17 cellular contexts compared by ENCODE assay signal in genomic region chr13:73602295-73602694, GRCh38.
DNase-seq lines count a peak whose midpoint lies in the region; ATAC-seq, FAIRE-seq and TF ChIP-seq lines count a peak whose summit lies in the region.
"Had no signal": no experiment of that assay in that cellular context is flagged by ENCODE, and none has a peak within 500 bp of the region (broad histone marks: within the 10 kb centered on the region; RNA-seq: fewer than 3 reads in every experiment).

No MANE protein-coding gene starts in this region.

- H3K27me3 ChIP-seq in astrocyte (ENCODE audit: insufficient read depth, low read length) (no peaks in the 10 kb centered on the region), keratinocyte (ENCODE audit: control insufficient read depth, extremely low read depth, insufficient read depth, low read length) (no peaks in the 10 kb centered on the region)
- no peaks in the 10 kb centered on the region for H3K27me3 ChIP-seq in effector memory CD4-positive, alpha-beta T cell (replicated peaks; ENCODE audit: control insufficient read depth, insufficient read depth, low read length, poor library complexity, severe bottlenecking)

- H3K4me3 ChIP-seq in astrocyte (ENCODE audit: insufficient read depth, low read depth, low read length) = no peak overlapping the region
- no peak overlapping the region for H3K4me3 ChIP-seq in keratinocyte (ENCODE audit: control insufficient read depth in 2 of 3, extremely low read depth in 1 of 3, insufficient read depth in 2 of 3, low read depth in 1 of 3, low read length in 3 of 3)
- no peak overlapping the region for H3K4me3 ChIP-seq in effector memory CD4-positive, alpha-beta T cell (ENCODE audit: insufficient read depth, low read depth, low read length, poor library complexity, severe bottlenecking)

- no peaks in the 10 kb centered on the region for H3K4me1 Mint-ChIP-seq in astrocyte (ENCODE audit: low read depth, unreplicated experiment)
- H3K4me1 Mint-ChIP-seq: activated CD4-positive, alpha-beta T cell treated with anti-CD3 and anti-CD28 coated beads for 36 hours had no signal

- FAIRE-seq in astrocyte (lab: Jason Lieb, UNC) (no peak), keratinocyte (lab: Jason Lieb, UNC) (peak; percentile 46)

- peaks cover 2% of the 10 kb centered on the region for H3K9me3 Mint-ChIP-seq in astrocyte (ENCODE audit: unreplicated experiment)

- no peaks in the 10 kb centered on the region for H3K79me2 ChIP-seq in astrocyte (ENCODE audit: insufficient read depth, low read length)
- H3K79me2 ChIP-seq in keratinocyte (ENCODE audit: control insufficient read depth, insufficient read depth, low read length) = no peaks in the 10 kb centered on the region

- H3K4me2 ChIP-seq in astrocyte (ENCODE audit: low read length) (no peak overlapping the region), keratinocyte (ENCODE audit: control insufficient read depth, extremely low read depth, insufficient read depth, low read depth, low read length) (peak overlapping the region; percentile 15)

- H3K9me3 ChIP-seq in astrocyte (ENCODE audit: insufficient read depth, low read depth, low read length) (no peaks in the 10 kb centered on the region), keratinocyte (ENCODE audit: control insufficient read depth, low read depth, low read length) (peaks cover 2% of the 10 kb centered on the region)
- H3K9me3 ChIP-seq in effector memory CD4-positive, alpha-beta T cell (ENCODE audit: control insufficient read depth, low read length) = no peaks in the 10 kb centered on the region

- H3K27ac Mint-ChIP-seq in astrocyte (ENCODE audit: unreplicated experiment) = no peak overlapping the region
- H3K27ac Mint-ChIP-seq: activated CD4-positive, alpha-beta T cell treated with anti-CD3 and anti-CD28 coated beads for 36 hours had no signal

- no peaks in the 10 kb centered on the region for H3K4me1 ChIP-seq in astrocyte (ENCODE audit: insufficient read depth, low read length)
- H3K4me1 ChIP-seq in keratinocyte (ENCODE audit: control insufficient read depth, extremely low read depth, insufficient read depth, low read length) = peaks cover 25% of the 10 kb centered on the region
- H3K4me1 ChIP-seq in effector memory CD4-positive, alpha-beta T cell (ENCODE audit: control insufficient read depth, insufficient read depth, low read length, poor library complexity, severe bottlenecking) = no peaks in the 10 kb centered on the region

- no peaks in the 10 kb centered on the region for H3K27me3 Mint-ChIP-seq in astrocyte (ENCODE audit: low read depth, unreplicated experiment)
- H3K27me3 Mint-ChIP-seq: activated CD4-positive, alpha-beta T cell treated with anti-CD3 and anti-CD28 coated beads for 36 hours had no signal

- no peak overlapping the region for H3K4me3 Mint-ChIP-seq in astrocyte (ENCODE audit: unreplicated experiment)
- H3K4me3 Mint-ChIP-seq: activated CD4-positive, alpha-beta T cell treated with anti-CD3 and anti-CD28 coated beads for 36 hours had no signal

- H3K9me1 ChIP-seq in keratinocyte (ENCODE audit: control insufficient read depth, extremely low read depth, insufficient read depth, low read length) = no peaks in the 10 kb centered on the region

- H4K20me1 ChIP-seq in astrocyte (ENCODE audit: insufficient read depth, low read length) (no peaks in the 10 kb centered on the region), keratinocyte (ENCODE audit: control insufficient read depth, extremely low read depth, insufficient read depth, low read length) (no peaks in the 10 kb centered on the region)

- no peak overlapping the region for H3K27ac ChIP-seq in astrocyte (ENCODE audit: low read depth, low read length)
- peak overlapping the region; percentile 13 for H3K27ac ChIP-seq in keratinocyte (ENCODE audit: control insufficient read depth, insufficient read depth, low read length)
- H3K27ac ChIP-seq in effector memory CD4-positive, alpha-beta T cell (ENCODE audit: insufficient read depth, low read length, poor library complexity, severe bottlenecking) = no peak overlapping the region
- H3K27ac ChIP-seq: C4-2B, HL-60 had no signal

- H3K36me3 ChIP-seq in astrocyte (ENCODE audit: insufficient read depth, low read length) = no peaks in the 10 kb centered on the region
- no peaks in the 10 kb centered on the region for H3K36me3 ChIP-seq in keratinocyte (ENCODE audit: control insufficient read depth in 2 of 2, extremely low read depth in 1 of 2, insufficient read depth in 2 of 2, low read length in 2 of 2)
- no peaks in the 10 kb centered on the region for H3K36me3 ChIP-seq in effector memory CD4-positive, alpha-beta T cell (ENCODE audit: control insufficient read depth, insufficient read depth, low read length)

- H2AFZ ChIP-seq in astrocyte (ENCODE audit: low read depth, low read length) (no peak overlapping the region), keratinocyte (ENCODE audit: control insufficient read depth, low read length) (peak overlapping the region; percentile 32)

- TF ChIP-seq CTCF in astrocyte (IDR thresholded peaks at IDR 0.05; ENCODE audit: insufficient read depth, low read depth, low read length) (no peak), keratinocyte (optimal IDR thresholded peaks at IDR 0.05 in 1 of 3, IDR thresholded peaks at IDR 0.05 in 1 of 3, conservative IDR thresholded peaks at IDR 0.05 in 1 of 3; ENCODE audit: extremely low read depth in 1 of 3, insufficient read depth in 2 of 3, low read length in 3 of 3) (no peak)

- ATAC-seq in GM21529 (IDR thresholded peaks at IDR 0.05; ENCODE audit: unreplicated experiment) (no peak), GM21717 (IDR thresholded peaks at IDR 0.05; ENCODE audit: unreplicated experiment) (no peak), GM21526 (IDR thresholded peaks at IDR 0.05; ENCODE audit: low FRiP score, unreplicated experiment) (no peak)
- ATAC-seq: activated CD4-positive, alpha-beta T cell treated with anti-CD3 and anti-CD28 coated beads for 36 hours had no signal

- dilution Hi-C loops in keratinocyte (cut with MboI; ENCODE audit: extremely low pct_ligation_motif_present, low sequenced_read_pairs) = no loop called here

- peak; percentile 67 for DNase-seq in H4 (ENCODE audit: low spot score)
- DNase-seq in NCI-H82 (lab: John Stamatoyannopoulos, UW) = peak; percentile 89
- peak; percentile 34 for DNase-seq in astrocyte (ENCODE audit: low read depth)
- DNase-seq in keratinocyte (ENCODE audit: low read depth, low spot score) = peak; percentile 41
- DNase-seq in effector memory CD4-positive, alpha-beta T cell = no peak
- DNase-seq: activated CD4-positive, alpha-beta T cell treated with anti-CD3 and anti-CD28 coated beads for 36 hours; activated T-cell treated with anti-CD3 and anti-CD28 coated beads, Interleukin-2, amount 50 U/mL, for 1 hour; GDM1; H7; mesenchymal stem cell; stimulated activated naive CD4-positive, alpha-beta T cell treated with Interleukin-2 at 50 U/mL for 16 hours; SW 1271 had no signal

- H3K36me3 Mint-ChIP-seq in astrocyte (ENCODE audit: low read depth, unreplicated experiment) = no peaks in the 10 kb centered on the region

- H3K9ac ChIP-seq in astrocyte (ENCODE audit: low read length) (no peak overlapping the region), keratinocyte (ENCODE audit: control insufficient read depth, extremely low read depth, insufficient read depth, low read length) (no peak overlapping the region)

Comparison
In these comparisons a context has a peak if more than half of its experiments do, and no peak if none do; other contexts are left out.
1. DNase-seq: peak in H4 (single experiment), NCI-H82 (single experiment), astrocyte (single experiment) and keratinocyte (single experiment); none in effector memory CD4-positive, alpha-beta T cell (0 of 3).